In genomic region chr17:7687908-7688807, GRCh38 we compare ENCODE assay signal across 1 cellular context.
TF ChIP-seq lines count a peak whose summit lies in the region.

Gene WRAP53 (plus strand): TSS chr17:7688477. CDS start chr17:7688649, 172 bp downstream.

TF ChIP-seq in SK-N-SH, 30 proteins besides CTCF, POLR2A, EP300 and RAD21 (continued from another document):
- TF ChIP-seq USF2 (IDR thresholded peaks at IDR 0.05; ENCODE audit: borderline replicate concordance, low read depth, low read length) (no peak), ELF1 (IDR thresholded peaks at IDR 0.05) (peak; percentile 81), SMC3 (IDR thresholded peaks at IDR 0.05; ENCODE audit: low read depth, low read length) (peak; percentile 77), TAF1 (IDR thresholded peaks at IDR 0.05; ENCODE audit: borderline replicate concordance, low read depth, low read length) (peak; percentile 40; the same call in 1 of the 2 replicates), RXRA (IDR thresholded peaks at IDR 0.05; ENCODE audit: borderline replicate concordance, low read depth) (no peak), POLR2AphosphoS5 (IDR thresholded peaks at IDR 0.05; ENCODE audit: low read depth, low read length) (peak; percentile 79), NRF1 (IDR thresholded peaks at IDR 0.05; ENCODE audit: low read depth, low read length) (no peak), TEAD4 (IDR thresholded peaks at IDR 0.05; ENCODE audit: borderline replicate concordance, insufficient read depth) (no peak)
- TF ChIP-seq, protein P1, sequence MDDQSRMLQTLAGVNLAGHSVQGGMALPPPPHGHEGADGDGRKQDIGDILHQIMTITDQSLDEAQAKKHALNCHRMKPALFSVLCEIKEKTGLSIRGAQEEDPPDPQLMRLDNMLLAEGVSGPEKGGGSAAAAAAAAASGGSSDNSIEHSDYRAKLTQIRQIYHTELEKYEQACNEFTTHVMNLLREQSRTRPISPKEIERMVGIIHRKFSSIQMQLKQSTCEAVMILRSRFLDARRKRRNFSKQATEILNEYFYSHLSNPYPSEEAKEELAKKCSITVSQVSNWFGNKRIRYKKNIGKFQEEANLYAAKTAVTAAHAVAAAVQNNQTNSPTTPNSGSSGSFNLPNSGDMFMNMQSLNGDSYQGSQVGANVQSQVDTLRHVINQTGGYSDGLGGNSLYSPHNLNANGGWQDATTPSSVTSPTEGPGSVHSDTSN (IDR thresholded peaks at IDR 0.05), result 0 out of 2 replicates have a peak, but pooled peaks have one; percentile 9
